Comparison of ENCODE assay signal across 9 cellular contexts in the genomic region with DNA sequence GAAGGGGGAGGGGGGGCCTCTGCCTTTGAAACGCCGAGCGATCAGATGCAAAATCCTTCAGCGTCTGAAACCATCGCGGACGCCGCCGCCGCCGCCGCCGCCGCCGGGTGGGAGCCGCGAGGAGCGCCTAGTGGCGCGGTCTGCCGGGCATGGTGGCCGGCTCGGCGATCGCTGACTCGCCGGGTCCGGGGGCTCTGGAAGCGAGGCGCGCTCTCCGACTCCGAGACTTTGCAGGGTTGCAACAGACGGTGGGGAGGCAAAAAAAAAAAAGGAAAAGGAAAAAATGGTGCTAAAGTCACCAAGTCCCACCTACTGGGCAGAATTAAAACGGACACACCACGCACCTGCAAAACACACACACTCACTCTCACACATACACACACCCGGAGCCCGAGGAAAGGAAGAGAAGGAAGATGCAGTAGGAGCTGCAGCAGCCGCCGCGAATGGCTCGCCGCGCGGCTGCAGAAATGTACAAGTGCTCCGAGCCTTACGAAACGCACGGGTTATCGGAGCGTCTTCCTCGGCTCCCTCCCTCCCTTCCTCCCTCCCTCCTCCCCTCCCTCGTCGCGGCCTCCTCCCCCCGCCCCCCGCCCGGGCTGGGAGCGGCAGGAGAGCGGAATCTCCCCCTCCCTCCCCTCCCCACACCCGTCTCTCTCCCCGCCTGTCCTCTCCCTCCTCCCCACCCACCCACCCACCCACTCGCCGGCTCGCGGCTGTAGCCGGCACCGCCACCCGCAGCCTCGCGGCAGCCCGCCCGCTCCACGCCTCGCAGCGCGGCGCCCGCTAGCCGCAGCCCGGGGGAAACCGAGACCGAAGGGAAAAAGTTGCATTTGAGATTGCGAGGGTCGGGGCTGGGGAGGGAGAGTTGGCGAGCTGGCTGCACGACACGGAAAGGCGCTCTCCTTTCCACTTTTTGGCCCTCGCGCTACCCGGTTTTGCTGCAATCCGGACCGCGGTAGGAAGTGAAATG. TPM values are rescaled to one million over a fixed set of nuclear protein-coding genes. Genes with fewer than 3 reads are reported as not detected.
A peak's percentile ranks its signal among the peaks of the same experiment; 100 is the strongest.
DNase-seq lines count a peak whose midpoint lies in the region; ATAC-seq and TF ChIP-seq lines count a peak whose summit lies in the region.
"Had no signal": no experiment of that assay in that cellular context is flagged by ENCODE, and none has a peak within 500 bp of the region (broad histone marks: within the 10 kb centered on the region; RNA-seq: fewer than 3 reads in every experiment).

A gene (minus strand): TSS at position 479 of the 970 bp plus-strand sequence. CDS start 586 bp downstream, outside the sequence.

- H3K27me3 Mint-ChIP-seq in naive thymus-derived CD8-positive, alpha-beta T cell = peaks cover 22 to 79% (median 63%) of the 10 kb centered on the region in 5 donors

- POLR2A ChIA-PET in naive thymus-derived CD8-positive, alpha-beta T cell (lab: Charles Lee) = no interaction called here

- WGBS in ectodermal cell, 2 experiments = 0% methylated on average over 83 of the region's 95 CpGs

- peaks cover 8 to 32% (median 21%) of the 10 kb centered on the region in 4 donors for H3K4me1 Mint-ChIP-seq in naive thymus-derived CD8-positive, alpha-beta T cell

- H3K9me3 Mint-ChIP-seq in naive thymus-derived CD8-positive, alpha-beta T cell = no peaks in the 10 kb centered on the region

- peak within 1 kb of the TSS; percentile 10; the same call in 1 of the 2 replicates for H3K4me3 ChIP-seq in GM06990 (replicated peaks; ENCODE audit: low read depth, low read length)
- peak within 1 kb of the TSS; percentile 63 for H3K4me3 ChIP-seq in ectodermal cell (ENCODE audit: insufficient read depth, low read depth, low read length)
- H3K4me3 ChIP-seq: SJSA1 had no signal

- DNase-seq in GM06990 (ENCODE audit: extremely low read depth, insufficient read length) (no peak), NOMO-1 treated with dmso at 0.1 percent for 144 hours (lab: John Stamatoyannopoulos, UW; ENCODE audit: unreplicated experiment) (peak; percentile 7), COLO829 (ENCODE audit: low spot score) (no peak)
- no peak for DNase-seq in naive thymus-derived CD8-positive, alpha-beta T cell

- H3K4me3 Mint-ChIP-seq in naive thymus-derived CD8-positive, alpha-beta T cell = peak within 1 kb of the TSS; percentile 61 to 87 (median 79)

- no peak for ATAC-seq in naive thymus-derived CD8-positive, alpha-beta T cell
- no peak for ATAC-seq in GM18502 (IDR thresholded peaks at IDR 0.05; ENCODE audit: poor library complexity, unreplicated experiment)
- ATAC-seq in HG03469 (IDR thresholded peaks at IDR 0.05; ENCODE audit: unreplicated experiment) = no peak
- ATAC-seq in HG03432 (IDR thresholded peaks at IDR 0.05; ENCODE audit: unreplicated experiment) = no peak

- peaks cover 12% of the 10 kb centered on the region for H3K4me1 ChIP-seq in ectodermal cell (ENCODE audit: control insufficient read depth, insufficient read depth, low read length)

- no peak within 1 kb of the TSS for H3K27ac ChIP-seq in ectodermal cell (ENCODE audit: insufficient read depth, low read depth, low read length, poor library complexity, severe bottlenecking)
- H3K27ac ChIP-seq: SJSA1 had no signal

- H3K27me3 ChIP-seq in GM06990 (replicated peaks; ENCODE audit: control insufficient read depth, insufficient read depth, low read length) (peaks cover 4% of the 10 kb centered on the region), ectodermal cell (ENCODE audit: control insufficient read depth, insufficient read depth, low read length, poor library complexity, severe bottlenecking) (peaks cover 52% of the 10 kb centered on the region)

- no peaks in the 10 kb centered on the region for H3K36me3 ChIP-seq in GM06990 (ENCODE audit: control insufficient read depth, insufficient read depth, low read length)
- no peaks in the 10 kb centered on the region for H3K36me3 ChIP-seq in ectodermal cell (ENCODE audit: control insufficient read depth, insufficient read depth, low read length)
- H3K36me3 ChIP-seq: SJSA1 had no signal

- no peaks in the 10 kb centered on the region for H3K9me3 ChIP-seq in ectodermal cell (ENCODE audit: control insufficient read depth, low read length)
- H3K9me3 ChIP-seq: SJSA1 had no signal

- TF ChIP-seq CTCF in GM06990 (IDR thresholded peaks at IDR 0.05; ENCODE audit: insufficient read depth, low read length, poor library complexity, severe bottlenecking) = no peak

- H3K27ac Mint-ChIP-seq in naive thymus-derived CD8-positive, alpha-beta T cell = peak within 1 kb of the TSS in 1 of 10 donors; percentile 34

- H3K36me3 Mint-ChIP-seq in naive thymus-derived CD8-positive, alpha-beta T cell = no peaks in the 10 kb centered on the region

RNA-seq across cellular contexts. Expression of the gene that starts here (rescaled TPM):
- polyA plus RNA-seq in ectodermal cell (2013, experiment 1 of 4) = 10.0 TPM
- 11.1 TPM for polyA plus RNA-seq in ectodermal cell (2013, experiment 2 of 4)
- 7.5 TPM for polyA plus RNA-seq in ectodermal cell (2013, experiment 3 of 4)
- polyA plus RNA-seq in ectodermal cell (2013, experiment 4 of 4) = 11.1 TPM
- not detected for total RNA-seq in naive thymus-derived CD8-positive, alpha-beta T cell
- polyA plus RNA-seq in naive thymus-derived CD8-positive, alpha-beta T cell = not detected
- total RNA-seq: SJSA1 had no signal
